ENCODE assay signal across 11 cellular contexts in genomic region chr2:19933351-19933981, GRCh38. TPM values are rescaled to one million over a fixed set of nuclear protein-coding genes. Genes with fewer than 3 reads are reported as not detected.
DNase-seq lines count a peak whose midpoint lies in the region; ATAC-seq, FAIRE-seq and TF ChIP-seq lines count a peak whose summit lies in the region.
"Had no signal": no experiment of that assay in that cellular context is flagged by ENCODE, and none has a peak within 500 bp of the region (broad histone marks: within the 10 kb centered on the region; RNA-seq: fewer than 3 reads in every experiment).

No MANE protein-coding gene starts in this region.

- no peak for ATAC-seq in upper lobe of left lung (ENCODE audit: low FRiP score in 2 of 2)

- H3K4me1 Mint-ChIP-seq in MCF 10A (ENCODE audit: insufficient read depth, unreplicated experiment) = peaks cover 6% of the 10 kb centered on the region
- H3K4me1 Mint-ChIP-seq: B cell had no signal

- no peaks in the 10 kb centered on the region for H3K27me3 ChIP-seq in breast epithelium
- H3K27me3 ChIP-seq in upper lobe of left lung = no peaks in the 10 kb centered on the region
- H3K27me3 ChIP-seq: right atrium auricular region had no signal

- intact Hi-C loops in MCF 10A (cut with micrococcal nuclease) (no loop called here), breast epithelium (cut with DNase I; ENCODE audit: low total_unique reads) (no loop called here)

- H3K36me3 ChIP-seq in breast epithelium (peaks cover 7% of the 10 kb centered on the region), upper lobe of left lung (peaks cover 0 to 31% (median 0%) of the 10 kb centered on the region in 4 donors)

- DNase-seq in MCF 10A (ENCODE audit: unreplicated experiment) (peak; percentile 53), breast epithelium (ENCODE audit: low spot score in 2 of 2) (no peak), HK-2 (ENCODE audit: unreplicated experiment) (peak; percentile 5), upper lobe of left lung (no peak), pons (ENCODE audit: low spot score) (no peak), SHP77 (lab: John Stamatoyannopoulos, UW) (no peak), COR-L47 (lab: John Stamatoyannopoulos, UW) (no peak)

- peaks cover 26% of the 10 kb centered on the region for H3K36me3 Mint-ChIP-seq in MCF 10A (ENCODE audit: insufficient read depth, unreplicated experiment)

- no peaks in the 10 kb centered on the region for H3K27me3 Mint-ChIP-seq in MCF 10A (ENCODE audit: insufficient read depth, unreplicated experiment)
- H3K27me3 Mint-ChIP-seq: activated naive CD8-positive, alpha-beta T cell; B cell had no signal

- H3K27ac ChIP-seq in breast epithelium (no peak overlapping the region), upper lobe of left lung (peak overlapping the region in 3 of 4 donors; percentile 11 to 70 (median 42))
- H3K27ac ChIP-seq: right atrium auricular region had no signal

- BruUV-seq in MCF 10A (replicated peaks; lab: Mats Ljungman, UMichigan) = no TSS peak

- WGBS in upper lobe of left lung, 2 donors = 44 to 51% methylated on average over 5 of the region's 5 CpGs

- POLR2A ChIA-PET in MCF 10A (lab: Yijun Ruan, JAX) = interaction anchor here (0.9 to 1.9 kb wide), 10 partner anchors 9 to 133 kb away, joined by 3 to 9 read pairs (median 4); partner anchors contain the start of genes LAPTM4A and TTC32

- peak overlapping the region; percentile 64 for H3K4me3 Mint-ChIP-seq in MCF 10A (ENCODE audit: unreplicated experiment)
- H3K4me3 Mint-ChIP-seq: activated naive CD8-positive, alpha-beta T cell; B cell had no signal

- TF ChIP-seq POLR2A in breast epithelium (IDR thresholded peaks at IDR 0.05) (no peak), upper lobe of left lung (IDR thresholded peaks at IDR 0.05) (no peak)

- TF ChIP-seq CTCF in MCF 10A (IDR thresholded peaks at IDR 0.05; ENCODE audit: unreplicated experiment) = no peak
- TF ChIP-seq CTCF in breast epithelium (IDR thresholded peaks at IDR 0.05) = no peak
- no peak for TF ChIP-seq CTCF in upper lobe of left lung (IDR thresholded peaks at IDR 0.05)

- H3K4me1 ChIP-seq in breast epithelium (no peaks in the 10 kb centered on the region), upper lobe of left lung (peaks cover 0 to 4% (median 2%) of the 10 kb centered on the region in 4 donors)
- H3K4me1 ChIP-seq: right atrium auricular region had no signal

- H3K9me3 ChIP-seq in breast epithelium = peaks cover 0 to 13% of the 10 kb centered on the region in 2 donors
- H3K9me3 ChIP-seq in upper lobe of left lung = peaks cover 0 to under 1% (median 0%) of the 10 kb centered on the region in 4 donors

- H3K9me3 Mint-ChIP-seq in MCF 10A (ENCODE audit: unreplicated experiment) = no peaks in the 10 kb centered on the region

- no peak overlapping the region for H3K4me3 ChIP-seq in breast epithelium
- H3K4me3 ChIP-seq in upper lobe of left lung = no peak overlapping the region
- H3K4me3 ChIP-seq: right atrium auricular region had no signal

- TF ChIP-seq EP300 in upper lobe of left lung (IDR thresholded peaks at IDR 0.05) = no peak

- FAIRE-seq in endometrium (lab: Jason Lieb, UNC) = peak; percentile 86

- H3K27ac Mint-ChIP-seq in MCF 10A (ENCODE audit: low read depth, unreplicated experiment) = peak overlapping the region; percentile 91
- H3K27ac Mint-ChIP-seq: activated naive CD8-positive, alpha-beta T cell; B cell had no signal

- CTCF ChIA-PET in MCF 10A (lab: Yijun Ruan, JAX) = interaction anchor here (0.6 to 2.0 kb wide), 9 partner anchors 21 to 314 kb away, joined by 3 to 9 read pairs (median 3); no protein-coding TSS in a partner anchor

RNA-seq across cellular contexts. Expression of gene TTC32, which starts 31.7 kb away (rescaled TPM):
- total RNA-seq in MCF 10A (2022) (14.1 and 18.2 TPM in 2 replicates), breast epithelium (10 to 100 TPM; 16.7 to 35.1 (median 17.8) TPM), upper lobe of left lung (10 to 100 TPM in 4 of 6 donors, 1 to 10 TPM in 2; 8.4 to 14.7 (median 12.3) TPM)

RNA-seq across cellular contexts. Expression of gene WDR35, which starts 56.4 kb away (rescaled TPM):
- total RNA-seq in MCF 10A (2022) (13.2 and 17.5 TPM in 2 replicates), breast epithelium (10 to 100 TPM; 12.5 to 18.7 (median 17.7) TPM), upper lobe of left lung (10 to 100 TPM in 1 of 6 donors, 1 to 10 TPM in 5; 4.4 to 16.5 (median 6.9) TPM)

Comparison
In these comparisons a context has a peak if more than half of its experiments do, and no peak if none do; other contexts are left out.
1. DNase-seq: peak in MCF 10A (single experiment) and HK-2 (single experiment); none in breast epithelium (0 of 2), upper lobe of left lung (0 of 2), pons (single experiment), SHP77 (0 of 2) and COR-L47 (single experiment).
2. H3K27ac ChIP-seq: peak in upper lobe of left lung (3 of 4); none in breast epithelium (0 of 2).